In the genomic region with DNA sequence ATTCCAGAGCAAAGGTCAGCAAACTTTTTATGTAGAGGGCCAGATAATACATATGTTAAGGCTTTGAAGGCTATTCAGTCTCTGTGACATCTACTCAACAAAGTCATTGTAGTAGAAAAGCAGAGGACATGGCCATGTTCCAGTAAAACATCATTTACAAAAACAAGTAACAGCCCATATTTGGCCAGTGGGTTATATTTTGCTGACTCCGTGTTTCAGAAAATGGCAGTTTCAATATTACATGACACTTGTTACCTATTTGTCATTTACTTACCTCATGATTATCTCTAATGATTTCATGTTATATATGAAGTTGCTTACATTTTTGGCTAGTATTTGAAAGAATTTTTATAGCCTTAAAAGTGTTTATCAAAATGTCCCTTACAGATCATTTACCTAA, we compare ENCODE assay signal across 19 cellular contexts.
"Had no signal": no experiment of that assay in that cellular context is flagged by ENCODE, and none has a peak within 500 bp of the region (broad histone marks: within the 10 kb centered on the region; RNA-seq: fewer than 3 reads in every experiment).

No MANE protein-coding gene starts in this region.

- ATAC-seq: Right ventricle myocardium inferior, SK-N-SH treated with all-trans-retinoic acid at 6 μM for 48 hours had no signal

- H3K36me3 ChIP-seq: SJCRH30 had no signal

- H3K4me1 ChIP-seq: SJCRH30 had no signal

- H3K27me3 ChIP-seq: SJCRH30 had no signal

- FAIRE-seq: HTR-8/SVneo, RCC 7860 had no signal

- H3K27ac ChIP-seq: HL-60, SJCRH30 had no signal

- H3K9me3 ChIP-seq: SJCRH30 had no signal

- H3K4me3 ChIP-seq: SJCRH30 had no signal

- DNase-seq: NCI-H1092, NCI-H1105 treated with DMSO at 0.1 percent for 48 hours, NCI-H1417 treated with DMSO at 0.1 percent for 48 hours, NCI-H146, NCI-H1694 treated with DMSO at 0.1 percent for 48 hours, NCI-H1930, NCI-H2081, NCI-H2107, NCI-H2227 treated with DMSO at 0.1 percent for 48 hours, NCI-H524, NCI-H526 treated with DMSO at 0.1 percent for 48 hours, NCI-H748 treated with DMSO at 0.1 percent for 48 hours, SHP77 treated with DMSO at 0.1 percent for 48 hours, SJCRH30 had no signal
